Comparison of ENCODE assay signal across 1 cellular context in genomic region chr6:28218312-28219248, GRCh38.
A peak's percentile ranks its signal among the peaks of the same experiment; 100 is the strongest.
TF ChIP-seq lines count a peak whose summit lies in the region.

No MANE protein-coding gene starts in this region.

TF ChIP-seq in HepG2, 621 proteins besides CTCF, POLR2A, EP300 and RAD21 (continued from another document and continues in another):
- TF ChIP-seq IRF2 (CRISPR knock-in tag; IDR thresholded peaks at IDR 0.05), result peak; percentile 50; the same call in 1 of the 2 replicates
- no peak for TF ChIP-seq KDM6A (CRISPR knock-in tag; IDR thresholded peaks at IDR 0.05; ENCODE audit: low read depth)
- no peak for TF ChIP-seq ATM (IDR thresholded peaks at IDR 0.05; ENCODE audit: borderline replicate concordance)
- TF ChIP-seq, protein P1, sequence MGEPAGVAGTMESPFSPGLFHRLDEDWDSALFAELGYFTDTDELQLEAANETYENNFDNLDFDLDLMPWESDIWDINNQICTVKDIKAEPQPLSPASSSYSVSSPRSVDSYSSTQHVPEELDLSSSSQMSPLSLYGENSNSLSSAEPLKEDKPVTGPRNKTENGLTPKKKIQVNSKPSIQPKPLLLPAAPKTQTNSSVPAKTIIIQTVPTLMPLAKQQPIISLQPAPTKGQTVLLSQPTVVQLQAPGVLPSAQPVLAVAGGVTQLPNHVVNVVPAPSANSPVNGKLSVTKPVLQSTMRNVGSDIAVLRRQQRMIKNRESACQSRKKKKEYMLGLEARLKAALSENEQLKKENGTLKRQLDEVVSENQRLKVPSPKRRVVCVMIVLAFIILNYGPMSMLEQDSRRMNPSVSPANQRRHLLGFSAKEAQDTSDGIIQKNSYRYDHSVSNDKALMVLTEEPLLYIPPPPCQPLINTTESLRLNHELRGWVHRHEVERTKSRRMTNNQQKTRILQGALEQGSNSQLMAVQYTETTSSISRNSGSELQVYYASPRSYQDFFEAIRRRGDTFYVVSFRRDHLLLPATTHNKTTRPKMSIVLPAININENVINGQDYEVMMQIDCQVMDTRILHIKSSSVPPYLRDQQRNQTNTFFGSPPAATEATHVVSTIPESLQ (CRISPR knock-in tag; conservative IDR thresholded peaks at IDR 0.05), result 0 out of 2 replicates have a peak, but pooled peaks have one; percentile 3
- no peak for TF ChIP-seq KDM4B (CRISPR knock-in tag; IDR thresholded peaks at IDR 0.05)
- TF ChIP-seq, protein P2, sequence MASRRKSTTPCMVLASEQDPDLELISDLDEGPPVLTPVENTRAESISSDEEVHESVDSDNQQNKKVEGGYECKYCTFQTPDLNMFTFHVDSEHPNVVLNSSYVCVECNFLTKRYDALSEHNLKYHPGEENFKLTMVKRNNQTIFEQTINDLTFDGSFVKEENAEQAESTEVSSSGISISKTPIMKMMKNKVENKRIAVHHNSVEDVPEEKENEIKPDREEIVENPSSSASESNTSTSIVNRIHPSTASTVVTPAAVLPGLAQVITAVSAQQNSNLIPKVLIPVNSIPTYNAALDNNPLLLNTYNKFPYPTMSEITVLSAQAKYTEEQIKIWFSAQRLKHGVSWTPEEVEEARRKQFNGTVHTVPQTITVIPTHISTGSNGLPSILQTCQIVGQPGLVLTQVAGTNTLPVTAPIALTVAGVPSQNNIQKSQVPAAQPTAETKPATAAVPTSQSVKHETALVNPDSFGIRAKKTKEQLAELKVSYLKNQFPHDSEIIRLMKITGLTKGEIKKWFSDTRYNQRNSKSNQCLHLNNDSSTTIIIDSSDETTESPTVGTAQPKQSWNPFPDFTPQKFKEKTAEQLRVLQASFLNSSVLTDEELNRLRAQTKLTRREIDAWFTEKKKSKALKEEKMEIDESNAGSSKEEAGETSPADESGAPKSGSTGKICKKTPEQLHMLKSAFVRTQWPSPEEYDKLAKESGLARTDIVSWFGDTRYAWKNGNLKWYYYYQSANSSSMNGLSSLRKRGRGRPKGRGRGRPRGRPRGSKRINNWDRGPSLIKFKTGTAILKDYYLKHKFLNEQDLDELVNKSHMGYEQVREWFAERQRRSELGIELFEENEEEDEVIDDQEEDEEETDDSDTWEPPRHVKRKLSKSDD (CRISPR knock-in tag; IDR thresholded peaks at IDR 0.05; ENCODE audit: low read depth), result no peak
- 0 out of 2 replicates have a peak, but pooled peaks have one; percentile 27 for TF ChIP-seq FLYWCH1 (CRISPR knock-in tag; IDR thresholded peaks at IDR 0.05)
- no peak for TF ChIP-seq TP53 (CRISPR knock-in tag; conservative IDR thresholded peaks at IDR 0.05)
- TF ChIP-seq MED13 (CRISPR knock-in tag; IDR thresholded peaks at IDR 0.05), result peak; percentile 57; the same call in 1 of the 2 replicates
- peak; percentile 41; the same call in 1 of the 2 replicates for TF ChIP-seq MTA1 (CRISPR knock-in tag; IDR thresholded peaks at IDR 0.05; ENCODE audit: borderline replicate concordance)
- TF ChIP-seq ZNF296 (CRISPR knock-in tag; conservative IDR thresholded peaks at IDR 0.05), result 0 out of 2 replicates have a peak, but pooled peaks have one; percentile 52
- no peak for TF ChIP-seq ZNF660 (CRISPR knock-in tag; IDR thresholded peaks at IDR 0.05; ENCODE audit: borderline replicate concordance, low read depth)
- TF ChIP-seq, protein P3, sequence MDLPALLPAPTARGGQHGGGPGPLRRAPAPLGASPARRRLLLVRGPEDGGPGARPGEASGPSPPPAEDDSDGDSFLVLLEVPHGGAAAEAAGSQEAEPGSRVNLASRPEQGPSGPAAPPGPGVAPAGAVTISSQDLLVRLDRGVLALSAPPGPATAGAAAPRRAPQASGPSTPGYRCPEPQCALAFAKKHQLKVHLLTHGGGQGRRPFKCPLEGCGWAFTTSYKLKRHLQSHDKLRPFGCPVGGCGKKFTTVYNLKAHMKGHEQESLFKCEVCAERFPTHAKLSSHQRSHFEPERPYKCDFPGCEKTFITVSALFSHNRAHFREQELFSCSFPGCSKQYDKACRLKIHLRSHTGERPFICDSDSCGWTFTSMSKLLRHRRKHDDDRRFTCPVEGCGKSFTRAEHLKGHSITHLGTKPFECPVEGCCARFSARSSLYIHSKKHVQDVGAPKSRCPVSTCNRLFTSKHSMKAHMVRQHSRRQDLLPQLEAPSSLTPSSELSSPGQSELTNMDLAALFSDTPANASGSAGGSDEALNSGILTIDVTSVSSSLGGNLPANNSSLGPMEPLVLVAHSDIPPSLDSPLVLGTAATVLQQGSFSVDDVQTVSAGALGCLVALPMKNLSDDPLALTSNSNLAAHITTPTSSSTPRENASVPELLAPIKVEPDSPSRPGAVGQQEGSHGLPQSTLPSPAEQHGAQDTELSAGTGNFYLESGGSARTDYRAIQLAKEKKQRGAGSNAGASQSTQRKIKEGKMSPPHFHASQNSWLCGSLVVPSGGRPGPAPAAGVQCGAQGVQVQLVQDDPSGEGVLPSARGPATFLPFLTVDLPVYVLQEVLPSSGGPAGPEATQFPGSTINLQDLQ (CRISPR knock-in tag; IDR thresholded peaks at IDR 0.05), result peak; percentile 69; the same call in 1 of the 2 replicates
- TF ChIP-seq TAF15 (IDR thresholded peaks at IDR 0.05; ENCODE audit: low read depth, low read length, poor library complexity, severe bottlenecking), result no peak
- no peak for TF ChIP-seq ZBTB7A (CRISPR knock-in tag; IDR thresholded peaks at IDR 0.05)
- TF ChIP-seq ZNF383 (CRISPR knock-in tag; IDR thresholded peaks at IDR 0.05; ENCODE audit: borderline replicate concordance), result 0 out of 2 replicates have a peak, but pooled peaks have one; percentile 50
- no peak for TF ChIP-seq SUZ12 (IDR thresholded peaks at IDR 0.05; ENCODE audit: low read depth, low read length)
- TF ChIP-seq, protein P4, sequence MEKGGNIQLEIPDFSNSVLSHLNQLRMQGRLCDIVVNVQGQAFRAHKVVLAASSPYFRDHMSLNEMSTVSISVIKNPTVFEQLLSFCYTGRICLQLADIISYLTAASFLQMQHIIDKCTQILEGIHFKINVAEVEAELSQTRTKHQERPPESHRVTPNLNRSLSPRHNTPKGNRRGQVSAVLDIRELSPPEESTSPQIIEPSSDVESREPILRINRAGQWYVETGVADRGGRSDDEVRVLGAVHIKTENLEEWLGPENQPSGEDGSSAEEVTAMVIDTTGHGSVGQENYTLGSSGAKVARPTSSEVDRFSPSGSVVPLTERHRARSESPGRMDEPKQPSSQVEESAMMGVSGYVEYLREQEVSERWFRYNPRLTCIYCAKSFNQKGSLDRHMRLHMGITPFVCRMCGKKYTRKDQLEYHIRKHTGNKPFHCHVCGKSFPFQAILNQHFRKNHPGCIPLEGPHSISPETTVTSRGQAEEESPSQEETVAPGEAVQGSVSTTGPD (CRISPR knock-in tag; IDR thresholded peaks at IDR 0.05), result no peak
- no peak for TF ChIP-seq ZNF17 (CRISPR knock-in tag; IDR thresholded peaks at IDR 0.05)
- no peak for TF ChIP-seq ZNF83 (CRISPR knock-in tag; IDR thresholded peaks at IDR 0.05; ENCODE audit: borderline replicate concordance)
- no peak for TF ChIP-seq CENPX (CRISPR knock-in tag; IDR thresholded peaks at IDR 0.05)
- TF ChIP-seq ZNF441 (CRISPR knock-in tag; IDR thresholded peaks at IDR 0.05; ENCODE audit: borderline replicate concordance), result no peak
- TF ChIP-seq GZF1 (CRISPR knock-in tag; IDR thresholded peaks at IDR 0.05), result no peak
- TF ChIP-seq PRMT3 (CRISPR knock-in tag; IDR thresholded peaks at IDR 0.05; ENCODE audit: borderline replicate concordance, low read depth), result no peak
- TF ChIP-seq U2AF2 (IDR thresholded peaks at IDR 0.05; ENCODE audit: low read depth, low read length), result no peak
- TF ChIP-seq ZNF577 (CRISPR knock-in tag; IDR thresholded peaks at IDR 0.05; ENCODE audit: borderline replicate concordance, low read depth), result no peak; the same call in 1 of the 2 replicates
- TF ChIP-seq ZBTB3 (CRISPR knock-in tag; IDR thresholded peaks at IDR 0.05; ENCODE audit: borderline replicate concordance, low read depth), result 0 out of 2 replicates have a peak, but pooled peaks have one; percentile 54
- no peak for TF ChIP-seq GMEB2 (CRISPR knock-in tag; IDR thresholded peaks at IDR 0.05; ENCODE audit: low read depth)
- no peak for TF ChIP-seq ZNF550 (CRISPR knock-in tag; IDR thresholded peaks at IDR 0.05; ENCODE audit: borderline replicate concordance)
- TF ChIP-seq MEIS1 (CRISPR knock-in tag; IDR thresholded peaks at IDR 0.05; ENCODE audit: borderline replicate concordance), result no peak
- TF ChIP-seq PRPF4 (IDR thresholded peaks at IDR 0.05; ENCODE audit: low read depth, low read length, poor library complexity, severe bottlenecking), result no peak
- TF ChIP-seq, protein P5, sequence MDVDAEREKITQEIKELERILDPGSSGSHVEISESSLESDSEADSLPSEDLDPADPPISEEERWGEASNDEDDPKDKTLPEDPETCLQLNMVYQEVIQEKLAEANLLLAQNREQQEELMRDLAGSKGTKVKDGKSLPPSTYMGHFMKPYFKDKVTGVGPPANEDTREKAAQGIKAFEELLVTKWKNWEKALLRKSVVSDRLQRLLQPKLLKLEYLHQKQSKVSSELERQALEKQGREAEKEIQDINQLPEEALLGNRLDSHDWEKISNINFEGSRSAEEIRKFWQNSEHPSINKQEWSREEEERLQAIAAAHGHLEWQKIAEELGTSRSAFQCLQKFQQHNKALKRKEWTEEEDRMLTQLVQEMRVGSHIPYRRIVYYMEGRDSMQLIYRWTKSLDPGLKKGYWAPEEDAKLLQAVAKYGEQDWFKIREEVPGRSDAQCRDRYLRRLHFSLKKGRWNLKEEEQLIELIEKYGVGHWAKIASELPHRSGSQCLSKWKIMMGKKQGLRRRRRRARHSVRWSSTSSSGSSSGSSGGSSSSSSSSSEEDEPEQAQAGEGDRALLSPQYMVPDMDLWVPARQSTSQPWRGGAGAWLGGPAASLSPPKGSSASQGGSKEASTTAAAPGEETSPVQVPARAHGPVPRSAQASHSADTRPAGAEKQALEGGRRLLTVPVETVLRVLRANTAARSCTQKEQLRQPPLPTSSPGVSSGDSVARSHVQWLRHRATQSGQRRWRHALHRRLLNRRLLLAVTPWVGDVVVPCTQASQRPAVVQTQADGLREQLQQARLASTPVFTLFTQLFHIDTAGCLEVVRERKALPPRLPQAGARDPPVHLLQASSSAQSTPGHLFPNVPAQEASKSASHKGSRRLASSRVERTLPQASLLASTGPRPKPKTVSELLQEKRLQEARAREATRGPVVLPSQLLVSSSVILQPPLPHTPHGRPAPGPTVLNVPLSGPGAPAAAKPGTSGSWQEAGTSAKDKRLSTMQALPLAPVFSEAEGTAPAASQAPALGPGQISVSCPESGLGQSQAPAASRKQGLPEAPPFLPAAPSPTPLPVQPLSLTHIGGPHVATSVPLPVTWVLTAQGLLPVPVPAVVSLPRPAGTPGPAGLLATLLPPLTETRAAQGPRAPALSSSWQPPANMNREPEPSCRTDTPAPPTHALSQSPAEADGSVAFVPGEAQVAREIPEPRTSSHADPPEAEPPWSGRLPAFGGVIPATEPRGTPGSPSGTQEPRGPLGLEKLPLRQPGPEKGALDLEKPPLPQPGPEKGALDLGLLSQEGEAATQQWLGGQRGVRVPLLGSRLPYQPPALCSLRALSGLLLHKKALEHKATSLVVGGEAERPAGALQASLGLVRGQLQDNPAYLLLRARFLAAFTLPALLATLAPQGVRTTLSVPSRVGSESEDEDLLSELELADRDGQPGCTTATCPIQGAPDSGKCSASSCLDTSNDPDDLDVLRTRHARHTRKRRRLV (CRISPR knock-in tag; IDR thresholded peaks at IDR 0.05), result no peak
- TF ChIP-seq, protein P6, sequence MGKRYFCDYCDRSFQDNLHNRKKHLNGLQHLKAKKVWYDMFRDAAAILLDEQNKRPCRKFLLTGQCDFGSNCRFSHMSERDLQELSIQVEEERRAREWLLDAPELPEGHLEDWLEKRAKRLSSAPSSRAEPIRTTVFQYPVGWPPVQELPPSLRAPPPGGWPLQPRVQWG (CRISPR knock-in tag; IDR thresholded peaks at IDR 0.05; ENCODE audit: borderline replicate concordance, low read depth), result no peak
- TF ChIP-seq MTA3 (CRISPR knock-in tag; IDR thresholded peaks at IDR 0.05), result no peak
- no peak for TF ChIP-seq ZNF484 (CRISPR knock-in tag; IDR thresholded peaks at IDR 0.05; ENCODE audit: borderline replicate concordance, low read depth)
- TF ChIP-seq TAF1 (CRISPR knock-in tag; IDR thresholded peaks at IDR 0.05), result peak; percentile 70; the same call in 1 of the 2 replicates
- TF ChIP-seq ZNF558 (CRISPR knock-in tag; IDR thresholded peaks at IDR 0.05; ENCODE audit: borderline replicate concordance), result peak; percentile 60; the same call in 1 of the 2 replicates
- TF ChIP-seq ARNT (IDR thresholded peaks at IDR 0.05), result no peak
- no peak for TF ChIP-seq SAFB2 (CRISPR knock-in tag; IDR thresholded peaks at IDR 0.05; ENCODE audit: borderline replicate concordance, low read depth)
- TF ChIP-seq REPIN1 (CRISPR knock-in tag; IDR thresholded peaks at IDR 0.05; ENCODE audit: borderline replicate concordance, low read depth), result peak; percentile 74
- TF ChIP-seq ARNT2 (CRISPR knock-in tag; IDR thresholded peaks at IDR 0.05; ENCODE audit: low read depth), result no peak
- no peak for TF ChIP-seq SIX4 (CRISPR knock-in tag; IDR thresholded peaks at IDR 0.05)
- TF ChIP-seq MATR3 (CRISPR knock-in tag; IDR thresholded peaks at IDR 0.05), result no peak
- TF ChIP-seq ZNF839 (CRISPR knock-in tag; IDR thresholded peaks at IDR 0.05; ENCODE audit: borderline replicate concordance), result no peak
- TF ChIP-seq, protein P7, sequence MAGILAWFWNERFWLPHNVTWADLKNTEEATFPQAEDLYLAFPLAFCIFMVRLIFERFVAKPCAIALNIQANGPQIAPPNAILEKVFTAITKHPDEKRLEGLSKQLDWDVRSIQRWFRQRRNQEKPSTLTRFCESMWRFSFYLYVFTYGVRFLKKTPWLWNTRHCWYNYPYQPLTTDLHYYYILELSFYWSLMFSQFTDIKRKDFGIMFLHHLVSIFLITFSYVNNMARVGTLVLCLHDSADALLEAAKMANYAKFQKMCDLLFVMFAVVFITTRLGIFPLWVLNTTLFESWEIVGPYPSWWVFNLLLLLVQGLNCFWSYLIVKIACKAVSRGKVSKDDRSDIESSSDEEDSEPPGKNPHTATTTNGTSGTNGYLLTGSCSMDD (CRISPR knock-in tag; IDR thresholded peaks at IDR 0.05), result 0 out of 2 replicates have a peak, but pooled peaks have one; percentile 53
- TF ChIP-seq SOX5 (CRISPR knock-in tag; IDR thresholded peaks at IDR 0.05; ENCODE audit: borderline replicate concordance), result no peak; the same call in 1 of the 2 replicates
- TF ChIP-seq ZNF33A (CRISPR knock-in tag; IDR thresholded peaks at IDR 0.05; ENCODE audit: borderline replicate concordance), result no peak
- TF ChIP-seq ZNF329 (CRISPR knock-in tag; IDR thresholded peaks at IDR 0.05; ENCODE audit: low read depth), result no peak
- TF ChIP-seq ARHGAP35 (CRISPR knock-in tag; IDR thresholded peaks at IDR 0.05; ENCODE audit: borderline replicate concordance), result no peak
- no peak for TF ChIP-seq TGIF2 (CRISPR knock-in tag; IDR thresholded peaks at IDR 0.05)
- TF ChIP-seq ZNF44 (CRISPR knock-in tag; IDR thresholded peaks at IDR 0.05), result 0 out of 2 replicates have a peak, but pooled peaks have one; percentile 77
- peak; percentile 29; the same call in 1 of the 2 replicates for TF ChIP-seq SP2 (CRISPR knock-in tag; IDR thresholded peaks at IDR 0.05)
